18 cellular contexts compared by ENCODE assay signal in genomic region chr9:89460551-89460950, GRCh38. TPM values are rescaled to one million over a fixed set of nuclear protein-coding genes. Genes with fewer than 3 reads are reported as not detected.
DNase-seq lines count a peak whose midpoint lies in the region; ATAC-seq lines count a peak whose summit lies in the region.
"Had no signal": no experiment of that assay in that cellular context is flagged by ENCODE, and none has a peak within 500 bp of the region (broad histone marks: within the 10 kb centered on the region; RNA-seq: fewer than 3 reads in every experiment).

No MANE protein-coding gene starts in this region.

- H3K4me3 ChIP-seq in thymus (ENCODE audit: low read length) = no peak overlapping the region
- H3K4me3 ChIP-seq: esophagus squamous epithelium, left ventricle myocardium inferior, stomach had no signal

- H3K27ac ChIP-seq in layer of hippocampus (ENCODE audit: low read depth, low read length) = peak overlapping the region; percentile 36
- H3K27ac ChIP-seq in thymus (ENCODE audit: low read depth) = peak overlapping the region; percentile 15
- H3K27ac ChIP-seq: esophagus squamous epithelium, left ventricle myocardium inferior, RWPE1, stomach had no signal

- peak overlapping the region; percentile 37 for H3K4me3 Mint-ChIP-seq in activated naive CD4-positive, alpha-beta T cell treated with anti-CD3 and anti-CD28 coated beads, Interleukin-2, amount 50 U/mL, for 24 hours
- H3K4me3 Mint-ChIP-seq in activated T-helper 2 cell treated with anti-CD3 and anti-CD28 coated beads, Interferon-gamma antibody, Interleukin-2, Interleukin-4, amounts not matched to agents 10 μg/mL and 5 μg/mL and 100 μg/mL, durations not matched to agents 14 hours and 24 hours and 36 hours (ENCODE audit: low read depth) = peak overlapping the region; percentile 27

- 96% methylated on average over 10 of the region's 10 CpGs for WGBS in thymus

- H3K36me3 ChIP-seq in thymus (ENCODE audit: control insufficient read depth, insufficient read depth) = peaks cover 30% of the 10 kb centered on the region
- H3K36me3 ChIP-seq: left ventricle myocardium inferior had no signal

- no peaks in the 10 kb centered on the region for H3K27me3 ChIP-seq in layer of hippocampus (ENCODE audit: control insufficient read depth, insufficient read depth, low read length)
- H3K27me3 ChIP-seq in thymus (ENCODE audit: control insufficient read depth, insufficient read depth) = no peaks in the 10 kb centered on the region
- H3K27me3 ChIP-seq: esophagus squamous epithelium, stomach had no signal

- H3K4me1 ChIP-seq in thymus (ENCODE audit: control insufficient read depth, insufficient read depth, low read length) = peaks cover 43% of the 10 kb centered on the region
- H3K4me1 ChIP-seq: left ventricle myocardium inferior had no signal

- ATAC-seq in GM18519 (IDR thresholded peaks at IDR 0.05; ENCODE audit: low FRiP score, unreplicated experiment) = no peak

- H3K36me3 Mint-ChIP-seq in activated naive CD4-positive, alpha-beta T cell treated with anti-CD3 and anti-CD28 coated beads, Interleukin-2, amount 50 U/mL, for 24 hours = peaks cover 27% of the 10 kb centered on the region
- H3K36me3 Mint-ChIP-seq in activated T-helper 2 cell treated with anti-CD3 and anti-CD28 coated beads, Interferon-gamma antibody, Interleukin-2, Interleukin-4, amounts not matched to agents 10 μg/mL and 5 μg/mL and 100 μg/mL, durations not matched to agents 14 hours and 24 hours and 36 hours (ENCODE audit: low read depth) = peaks cover 78% of the 10 kb centered on the region

- H3K27ac Mint-ChIP-seq in activated naive CD4-positive, alpha-beta T cell treated with anti-CD3 and anti-CD28 coated beads, Interleukin-2, amount 50 U/mL, for 24 hours = peak overlapping the region; percentile 87
- peak overlapping the region; percentile 91 for H3K27ac Mint-ChIP-seq in activated T-helper 2 cell treated with anti-CD3 and anti-CD28 coated beads, Interferon-gamma antibody, Interleukin-2, Interleukin-4, amounts not matched to agents 10 μg/mL and 5 μg/mL and 100 μg/mL, durations not matched to agents 14 hours and 24 hours and 36 hours

- H3K4me1 Mint-ChIP-seq in activated naive CD4-positive, alpha-beta T cell treated with anti-CD3 and anti-CD28 coated beads, Interleukin-2, amount 50 U/mL, for 24 hours = peaks cover 95% of the 10 kb centered on the region
- peaks cover 91% of the 10 kb centered on the region for H3K4me1 Mint-ChIP-seq in activated T-helper 2 cell treated with anti-CD3 and anti-CD28 coated beads, Interferon-gamma antibody, Interleukin-2, Interleukin-4, amounts not matched to agents 10 μg/mL and 5 μg/mL and 100 μg/mL, durations not matched to agents 14 hours and 24 hours and 36 hours (ENCODE audit: low read depth)

- DNase-seq in activated naive CD4-positive, alpha-beta T cell treated with Interleukin-2 at 50 U/mL for 16 hours = no peak
- DNase-seq in activated T-helper 2 cell treated with anti-CD3 and anti-CD28 coated beads, Interferon-gamma antibody, Interleukin-2, Interleukin-4, amounts not matched to agents 10 μg/mL and 5 μg/mL and 100 μg/mL, durations not matched to agents 14 hours and 24 hours and 36 hours (ENCODE audit: low spot score) = no peak
- DNase-seq in NCI-H2196 (lab: John Stamatoyannopoulos, UW; ENCODE audit: unreplicated experiment) = no peak
- DNase-seq in DMS79 (lab: John Stamatoyannopoulos, UW) = no peak
- DNase-seq: activated gamma-delta T cell treated with Interleukin-2 at 50 U/mL for 16 hours, Calu3, esophagus squamous epithelium, left ventricle myocardium inferior, NCI-H1048, NCI-H2029 treated with DMSO at 0.1 percent for 48 hours, NCI-H510A treated with DMSO at 0.1 percent for 48 hours, stomach, SW 1271 had no signal

- no peaks in the 10 kb centered on the region for H3K9me3 ChIP-seq in thymus (ENCODE audit: control insufficient read depth)
- H3K9me3 ChIP-seq: esophagus squamous epithelium, left ventricle myocardium inferior, stomach had no signal

- H3K9me3 Mint-ChIP-seq in activated naive CD4-positive, alpha-beta T cell treated with anti-CD3 and anti-CD28 coated beads, Interleukin-2, amount 50 U/mL, for 24 hours = no peaks in the 10 kb centered on the region
- no peaks in the 10 kb centered on the region for H3K9me3 Mint-ChIP-seq in activated T-helper 2 cell treated with anti-CD3 and anti-CD28 coated beads, Interferon-gamma antibody, Interleukin-2, Interleukin-4, amounts not matched to agents 10 μg/mL and 5 μg/mL and 100 μg/mL, durations not matched to agents 14 hours and 24 hours and 36 hours

- H3K27me3 Mint-ChIP-seq in activated naive CD4-positive, alpha-beta T cell treated with anti-CD3 and anti-CD28 coated beads, Interleukin-2, amount 50 U/mL, for 24 hours = no peaks in the 10 kb centered on the region
- no peaks in the 10 kb centered on the region for H3K27me3 Mint-ChIP-seq in activated T-helper 2 cell treated with anti-CD3 and anti-CD28 coated beads, Interferon-gamma antibody, Interleukin-2, Interleukin-4, amounts not matched to agents 10 μg/mL and 5 μg/mL and 100 μg/mL, durations not matched to agents 14 hours and 24 hours and 36 hours (ENCODE audit: low read depth)

- intact Hi-C loops in activated T-helper 2 cell treated with anti-CD3 and anti-CD28 coated beads, Interferon-gamma antibody, Interleukin-2, Interleukin-4, amounts not matched to agents 10 μg/mL and 5 μg/mL and 100 μg/mL, durations not matched to agents 14 hours and 24 hours and 36 hours (cut with micrococcal nuclease) = loop anchor here (10.0 kb wide), 1 partner anchor 284 kb away; no protein-coding TSS in a partner anchor

RNA-seq across cellular contexts. Expression of gene SEMA4D, which starts 37.4 kb away (rescaled TPM):
- total RNA-seq in activated T-helper 2 cell treated with anti-CD3 and anti-CD28 coated beads, Interferon-gamma antibody, Interleukin-2, Interleukin-4, amounts not matched to agents 10 μg/mL and 5 μg/mL and 100 μg/mL, durations not matched to agents 14 hours and 24 hours and 36 hours = 317 and 330 TPM in 2 replicates
- 62.1 TPM for polyA plus RNA-seq in thymus
